ENCODE assay signal across 8 cellular contexts in genomic region chr1:99972066-99972465, GRCh38. TPM values are rescaled to one million over a fixed set of nuclear protein-coding genes. Genes with fewer than 3 reads are reported as not detected.
DNase-seq lines count a peak whose midpoint lies in the region; ATAC-seq, FAIRE-seq and TF ChIP-seq lines count a peak whose summit lies in the region.
"Not testable (repeated sequence)": the region's sequence is repeated elsewhere in the genome, so short reads cannot be mapped to it uniquely, and the experiment has no call there.

No MANE protein-coding gene starts in this region.

- ATAC-seq in activated T-helper 17 cell treated with anti-CD3 and anti-CD28 coated beads, Interleukin-2, amount 50 U/mL, for 72 hours (replicated peaks), result not testable (repeated sequence)

- FAIRE-seq in bronchial epithelial cell (lab: Jason Lieb, UNC), result not testable (repeated sequence)

- H3K27me3 Mint-ChIP-seq in T-helper 2 cell treated with Interferon-gamma antibody and Interleukin-4, amounts not matched to agents 5 μg/mL and 100 μg/mL, for 36 hours (ENCODE audit: low read depth); activated T-helper 17 cell treated with anti-CD3 and anti-CD28 coated beads, Interleukin-2, amount 50 U/mL, for 72 hours; immature natural killer cell (ENCODE audit: low read depth in 3 of 3); nephron progenitor cell (ENCODE audit: low read depth, poor library complexity); type B pancreatic cell: not testable (repeated sequence)

- H3K4me3 ChIP-seq in bronchial epithelial cell (ENCODE audit: low read depth, low read length), result not testable (repeated sequence)

- peak overlapping the region; percentile 67 for H3K4me3 Mint-ChIP-seq in T-helper 2 cell treated with Interferon-gamma antibody and Interleukin-4, amounts not matched to agents 5 μg/mL and 100 μg/mL, for 36 hours
- peak overlapping the region; percentile 92 for H3K4me3 Mint-ChIP-seq in activated T-helper 17 cell treated with anti-CD3 and anti-CD28 coated beads, Interleukin-2, amount 50 U/mL, for 72 hours
- H3K4me3 Mint-ChIP-seq in immature natural killer cell (peak overlapping the region in 4 of 5 donors; percentile 44 to 100 (median 64)), nephron progenitor cell (peak overlapping the region; percentile 73), type B pancreatic cell (peak overlapping the region; percentile 83)

- not testable (repeated sequence) for H3K27ac Mint-ChIP-seq in T-helper 2 cell treated with Interferon-gamma antibody and Interleukin-4, amounts not matched to agents 5 μg/mL and 100 μg/mL, for 36 hours; activated T-helper 17 cell treated with anti-CD3 and anti-CD28 coated beads, Interleukin-2, amount 50 U/mL, for 72 hours; nephron progenitor cell
- H3K27ac Mint-ChIP-seq in immature natural killer cell (peak overlapping the region in 1 of 6 donors; percentile 45), type B pancreatic cell (peak overlapping the region; percentile 97)

- not testable (repeated sequence) for H3K9me3 Mint-ChIP-seq in T-helper 2 cell treated with Interferon-gamma antibody and Interleukin-4, amounts not matched to agents 5 μg/mL and 100 μg/mL, for 36 hours; activated T-helper 17 cell treated with anti-CD3 and anti-CD28 coated beads, Interleukin-2, amount 50 U/mL, for 72 hours; immature natural killer cell; nephron progenitor cell; type B pancreatic cell

- not testable (repeated sequence) for H3K36me3 ChIP-seq in bronchial epithelial cell (ENCODE audit: control insufficient read depth, insufficient read depth, low read length)

- not testable (repeated sequence) for H3K36me3 Mint-ChIP-seq in T-helper 2 cell treated with Interferon-gamma antibody and Interleukin-4, amounts not matched to agents 5 μg/mL and 100 μg/mL, for 36 hours (ENCODE audit: low read depth); immature natural killer cell
- H3K36me3 Mint-ChIP-seq in activated T-helper 17 cell treated with anti-CD3 and anti-CD28 coated beads, Interleukin-2, amount 50 U/mL, for 72 hours (ENCODE audit: low read depth), result peaks cover 23% of the 10 kb centered on the region
- H3K36me3 Mint-ChIP-seq in nephron progenitor cell (ENCODE audit: low read depth), result peaks cover 11% of the 10 kb centered on the region
- H3K36me3 Mint-ChIP-seq in type B pancreatic cell, result peaks cover 12% of the 10 kb centered on the region

- not testable (repeated sequence) for H3K27me3 ChIP-seq in bronchial epithelial cell (ENCODE audit: control insufficient read depth, insufficient read depth, low read length)

- peaks cover 15% of the 10 kb centered on the region for H3K4me1 Mint-ChIP-seq in T-helper 2 cell treated with Interferon-gamma antibody and Interleukin-4, amounts not matched to agents 5 μg/mL and 100 μg/mL, for 36 hours (ENCODE audit: low read depth)
- peaks cover 11% of the 10 kb centered on the region for H3K4me1 Mint-ChIP-seq in activated T-helper 17 cell treated with anti-CD3 and anti-CD28 coated beads, Interleukin-2, amount 50 U/mL, for 72 hours
- H3K4me1 Mint-ChIP-seq in immature natural killer cell, result peaks cover 38 to 53% of the 10 kb centered on the region in 2 donors
- H3K4me1 Mint-ChIP-seq in nephron progenitor cell, result peaks cover 27% of the 10 kb centered on the region
- not testable (repeated sequence) for H3K4me1 Mint-ChIP-seq in type B pancreatic cell (ENCODE audit: unreplicated experiment)

- DNase-seq in ELR (ENCODE audit: low read depth) (peak; percentile 40), NCI-H2107 treated with DMSO at 0.1 percent for 48 hours (lab: John Stamatoyannopoulos, UW; ENCODE audit: unreplicated experiment) (peak; percentile 20), bronchial epithelial cell (ENCODE audit: low read depth) (peak; percentile 26)
- not testable (repeated sequence) for DNase-seq in T-helper 2 cell treated with Interferon-gamma antibody and Interleukin-4, amounts not matched to agents 5 μg/mL and 100 μg/mL, for 36 hours (ENCODE audit: low spot score); immature natural killer cell; nephron progenitor cell; type B pancreatic cell (ENCODE audit: extremely low spot score, unreplicated experiment)

- not testable (repeated sequence) for TF ChIP-seq CTCF in bronchial epithelial cell (IDR thresholded peaks at IDR 0.05; ENCODE audit: insufficient read depth, low read length, severe bottlenecking); nephron progenitor cell (IDR thresholded peaks at IDR 0.05); type B pancreatic cell (conservative IDR thresholded peaks at IDR 0.05)

RNA-seq across cellular contexts. Expression of gene SLC35A3, which starts 2.3 kb away (rescaled TPM):
- 10 to 100 TPM; 10.1 to 16.5 TPM for total RNA-seq in activated T-helper 17 cell treated with anti-CD3 and anti-CD28 coated beads, Interleukin-2, amount 50 U/mL, for 72 hours
- total RNA-seq in bronchial epithelial cell (25.3 and 27.3 TPM in 2 replicates), type B pancreatic cell (ENCODE audit: low replicate concordance) (26.7 and 45.0 TPM in 2 replicates)
- polyA plus RNA-seq in immature natural killer cell, result 10 to 100 TPM in 1 of 3 donors, 1 to 10 TPM in 2; 5.0 to 12.3 (median 8.5) TPM
